ENCODE assay signal across 8 cellular contexts in genomic region chr11:111977141-111978027, GRCh38. TPM values are rescaled to one million over a fixed set of nuclear protein-coding genes. Genes with fewer than 3 reads are reported as not detected.
DNase-seq lines count a peak whose midpoint lies in the region; ATAC-seq and TF ChIP-seq lines count a peak whose summit lies in the region.

No MANE protein-coding gene starts in this region.

- no peaks in the 10 kb centered on the region for H3F3A ChIP-seq in OCI-LY1 (ENCODE audit: insufficient read depth, low read length)

- TF ChIP-seq CTCF in OCI-LY1 (IDR thresholded peaks at IDR 0.05; ENCODE audit: low read length), result no peak
- no peak for TF ChIP-seq CTCF in body of pancreas (IDR thresholded peaks at IDR 0.05)

- H3K27ac ChIP-seq in OCI-LY1 (ENCODE audit: low read depth, low read length, poor library complexity, severe bottlenecking), result no peak overlapping the region
- H3K27ac ChIP-seq in body of pancreas, result peak overlapping the region; percentile 43 to 69 (median 52)
- no peak overlapping the region for H3K27ac ChIP-seq in iPS DF 6.9 (ENCODE audit: low read length)
- H3K27ac ChIP-seq in rectal smooth muscle tissue (ENCODE audit: low read depth, low read length), result peak overlapping the region; percentile 92

- H3K9ac ChIP-seq in OCI-LY1 (ENCODE audit: low read length) (no peak overlapping the region; the same call in 1 of the 2 replicates), rectal smooth muscle tissue (ENCODE audit: low read length) (peak overlapping the region; percentile 49)

- H3K4me1 ChIP-seq in OCI-LY1 (ENCODE audit: insufficient read depth, low read length, severe bottlenecking) (peaks cover 6% of the 10 kb centered on the region), body of pancreas (peaks cover 23% of the 10 kb centered on the region), iPS DF 6.9 (ENCODE audit: control insufficient read depth, insufficient read depth, low read length) (peaks cover 2% of the 10 kb centered on the region; the same call in 1 of the 2 replicates), rectal smooth muscle tissue (ENCODE audit: control insufficient read depth, insufficient read depth, low read length) (peaks cover 9% of the 10 kb centered on the region)

- peak; percentile 17 to 23 (median 18) for TF ChIP-seq POLR2A in body of pancreas (IDR thresholded peaks at IDR 0.05)

- 3 to 20% methylated on average over 13 to 63 of the region's 67 CpGs for WGBS in body of pancreas, 2 donors
- WGBS in iPS DF 6.9 (ENCODE audit: insufficient coverage, insufficient read length), result no CpG with 5 or more reads among the region's 67 CpGs

- peak overlapping the region; percentile 53 for H3K4me2 ChIP-seq in OCI-LY1 (ENCODE audit: low read length)

- peak; percentile 3 for DNase-seq in NCI-H1436 (lab: John Stamatoyannopoulos, UW)
- no peak for DNase-seq in NCI-H1436 treated with DMSO at 0.1 percent for 48 hours (lab: John Stamatoyannopoulos, UW)
- peak; percentile 56 to 70 (median 62) for DNase-seq in body of pancreas
- no peak for DNase-seq in iPS DF 6.9 (ENCODE audit: low read depth, low spot score)

- peak overlapping the region; percentile 45 for H3K4me3 ChIP-seq in OCI-LY1 (ENCODE audit: low read depth, low read length, poor library complexity, severe bottlenecking)
- peak overlapping the region in 1 of 2 donors; percentile 24 for H3K4me3 ChIP-seq in body of pancreas
- peak overlapping the region; percentile 61 for H3K4me3 ChIP-seq in iPS DF 6.9 (ENCODE audit: low read length)
- peak overlapping the region; percentile 83 for H3K4me3 ChIP-seq in rectal smooth muscle tissue (ENCODE audit: low read length)

- ATAC-seq in body of pancreas (peak; percentile 57), GM21526 (IDR thresholded peaks at IDR 0.05; ENCODE audit: low FRiP score, unreplicated experiment) (no peak), GM21619 (IDR thresholded peaks at IDR 0.05; ENCODE audit: unreplicated experiment) (no peak)

- H4K20me1 ChIP-seq in OCI-LY1 (ENCODE audit: insufficient read depth, low read length), result no peaks in the 10 kb centered on the region

- no peak overlapping the region for H2AFZ ChIP-seq in OCI-LY1 (ENCODE audit: low read length)

- peaks cover 6% of the 10 kb centered on the region; the same call in 1 of the 2 replicates for H3K36me3 ChIP-seq in OCI-LY1 (ENCODE audit: insufficient read depth, low read length)
- H3K36me3 ChIP-seq in body of pancreas (replicated peaks in 1 of 2; ENCODE audit: insufficient read depth in 1 of 2, low read depth in 2 of 2), result no peaks in the 10 kb centered on the region
- H3K36me3 ChIP-seq in iPS DF 6.9 (ENCODE audit: control insufficient read depth, insufficient read depth, low read length), result no peaks in the 10 kb centered on the region
- no peaks in the 10 kb centered on the region for H3K36me3 ChIP-seq in rectal smooth muscle tissue (ENCODE audit: control insufficient read depth, insufficient read depth, low read length)

- no peaks in the 10 kb centered on the region for H3K9me2 ChIP-seq in OCI-LY1 (ENCODE audit: low read depth, low read length)

- no peaks in the 10 kb centered on the region for H3K9me3 ChIP-seq in OCI-LY1 (ENCODE audit: low read length)
- no peaks in the 10 kb centered on the region for H3K9me3 ChIP-seq in body of pancreas
- H3K9me3 ChIP-seq in iPS DF 6.9 (ENCODE audit: control insufficient read depth, insufficient read depth, low read length), result no peaks in the 10 kb centered on the region

- H3K79me2 ChIP-seq in OCI-LY1 (ENCODE audit: insufficient read depth, low read length), result no peaks in the 10 kb centered on the region

- H3K27me3 ChIP-seq in OCI-LY1 (ENCODE audit: insufficient read depth, low read length) (no peaks in the 10 kb centered on the region), body of pancreas (no peaks in the 10 kb centered on the region), iPS DF 6.9 (ENCODE audit: control insufficient read depth, insufficient read depth, low read length) (no peaks in the 10 kb centered on the region), rectal smooth muscle tissue (ENCODE audit: control insufficient read depth, insufficient read depth, low read length) (no peaks in the 10 kb centered on the region)

- intact Hi-C loops in body of pancreas (cut with DNase I), result loop anchor here (5.0 kb wide), 2 partner anchors 40 to 95 kb away; partner anchors contain the start of gene DIXDC1

RNA-seq across cellular contexts. Expression of gene DIXDC1, which starts 40.2 kb away (rescaled TPM):
- total RNA-seq in body of pancreas, result 10 to 100 TPM; 14.0 to 23.4 TPM

RNA-seq across cellular contexts. Expression of gene DLAT, which starts 47.8 kb away (rescaled TPM):
- 10 to 100 TPM; 10.4 to 10.5 TPM for total RNA-seq in body of pancreas

RNA-seq across cellular contexts. Expression of gene C11orf52, which starts 58.7 kb away (rescaled TPM):
- 10 to 100 TPM in 1 of 2 donors, 1 to 10 TPM in 1; 4.6 to 14.8 TPM for total RNA-seq in body of pancreas

Comparison
In these comparisons a context has a peak if more than half of its experiments do, and no peak if none do; other contexts are left out.
1. DNase-seq: peak in NCI-H1436 (single experiment) and body of pancreas (4 of 4); none in NCI-H1436 treated with DMSO at 0.1 percent for 48 hours (single experiment) and iPS DF 6.9 (single experiment).
2. H3K27ac ChIP-seq: peak in body of pancreas (4 of 4) and rectal smooth muscle tissue (single experiment); none in OCI-LY1 (single experiment) and iPS DF 6.9 (single experiment).